Comparison of ENCODE assay signal across 22 cellular contexts in genomic region chr14:42429401-42429800, GRCh38.
DNase-seq lines count a peak whose midpoint lies in the region; FAIRE-seq and TF ChIP-seq lines count a peak whose summit lies in the region.
"Had no signal": no experiment of that assay in that cellular context is flagged by ENCODE, and none has a peak within 500 bp of the region (broad histone marks: within the 10 kb centered on the region; RNA-seq: fewer than 3 reads in every experiment).

No MANE protein-coding gene starts in this region.

- peak overlapping the region; percentile 7 to 76 (median 45) for H3K27ac Mint-ChIP-seq in IgD-negative memory B cell
- H3K27ac Mint-ChIP-seq: activated naive CD8-positive, alpha-beta T cell; CD8-positive, alpha-beta memory T cell had no signal

- peak overlapping the region in 1 of 4 donors; percentile 77 for H3K4me3 Mint-ChIP-seq in IgD-negative memory B cell
- H3K4me3 Mint-ChIP-seq: activated naive CD8-positive, alpha-beta T cell; CD8-positive, alpha-beta memory T cell; H9 had no signal

- no peak for TF ChIP-seq POLR2A in GM12892 (IDR thresholded peaks at IDR 0.05; ENCODE audit: low read depth, low read length)

- H3K79me2 ChIP-seq in smooth muscle cell (ENCODE audit: low read depth) = no peaks in the 10 kb centered on the region

- H3K9me3 Mint-ChIP-seq in IgD-negative memory B cell = peaks cover 0 to 6% (median 3%) of the 10 kb centered on the region in 3 donors

- no peak overlapping the region for H3K4me2 ChIP-seq in smooth muscle cell

- H3K36me3 ChIP-seq in bronchial epithelial cell (ENCODE audit: control insufficient read depth, insufficient read depth, low read length) (no peaks in the 10 kb centered on the region), smooth muscle cell (ENCODE audit: low read depth) (no peaks in the 10 kb centered on the region)
- H3K36me3 ChIP-seq: MG63 had no signal

- FAIRE-seq in GM12892 (lab: Jason Lieb, UNC) (peak; percentile 27), bronchial epithelial cell (lab: Jason Lieb, UNC) (no peak)

- H3K27me3 ChIP-seq in bronchial epithelial cell (ENCODE audit: control insufficient read depth, insufficient read depth, low read length) (no peaks in the 10 kb centered on the region), smooth muscle cell (ENCODE audit: low read depth) (no peaks in the 10 kb centered on the region)
- H3K27me3 ChIP-seq: MG63 had no signal

- peaks cover 10 to 21% (median 13%) of the 10 kb centered on the region in 3 donors for H3K4me1 Mint-ChIP-seq in IgD-negative memory B cell
- H3K4me1 Mint-ChIP-seq: CD8-positive, alpha-beta memory T cell; H9 had no signal

- 64% methylated on average over 2 of the region's 2 CpGs for WGBS in smooth muscle cell (ENCODE audit: low lambda C conversion rate)

- no peaks in the 10 kb centered on the region for H4K20me1 ChIP-seq in smooth muscle cell (ENCODE audit: low read depth)

- no peak for DNase-seq in GM12892 (ENCODE audit: insufficient read length)
- peak; percentile 16 for DNase-seq in bronchial epithelial cell (ENCODE audit: low read depth)
- DNase-seq in smooth muscle cell (lab: John Stamatoyannopoulos, UW; ENCODE audit: unreplicated experiment) = no peak
- DNase-seq in NOMO-1 (lab: John Stamatoyannopoulos, UW; ENCODE audit: unreplicated experiment in 2 of 2) = no peak
- no peak for DNase-seq in activated CD4-positive, CD25-positive, alpha-beta regulatory T cell treated with anti-CD3 and anti-CD28 coated beads, Interleukin-2, amount 50 U/mL, for 72 hours
- DNase-seq in UCSD-AML1 (lab: John Stamatoyannopoulos, UW; ENCODE audit: unreplicated experiment) = no peak
- DNase-seq: activated CD4-positive, alpha-beta T cell treated with anti-CD3 and anti-CD28 coated beads for 48 hours; activated CD8-positive, alpha-beta memory T cell treated with anti-CD3 and anti-CD28 coated beads for 24 hours; AML-193; CD8-positive, alpha-beta memory T cell; H9; mesendoderm; MG63; NCI-H1105 treated with DMSO at 0.1 percent for 48 hours; NCI-H2029 treated with DMSO at 0.1 percent for 48 hours; NCI-H526; SHP77; stimulated activated naive CD8-positive, alpha-beta T cell treated with anti-CD3 and anti-CD28 coated beads, Interleukin-15, Interleukin-2, amounts not matched to agents 100 U/mL and 50 U/mL, for 24 hours had no signal

- H3K9ac ChIP-seq in smooth muscle cell (ENCODE audit: low read depth) = no peak overlapping the region

- H3K9me3 ChIP-seq in smooth muscle cell (replicated peaks; ENCODE audit: low read depth) = no peaks in the 10 kb centered on the region
- H3K9me3 ChIP-seq: MG63 had no signal

- H3K4me3 ChIP-seq in bronchial epithelial cell (ENCODE audit: low read depth, low read length) (no peak overlapping the region), smooth muscle cell (no peak overlapping the region)
- H3K4me3 ChIP-seq: MG63, skin epidermis had no signal

- H3K27ac ChIP-seq in smooth muscle cell (ENCODE audit: low read depth) = peak overlapping the region; percentile 31
- H3K27ac ChIP-seq: VCaP had no signal

- TF ChIP-seq CTCF in bronchial epithelial cell (IDR thresholded peaks at IDR 0.05; ENCODE audit: insufficient read depth, low read length, severe bottlenecking) = no peak
- TF ChIP-seq CTCF in smooth muscle cell (IDR thresholded peaks at IDR 0.05; ENCODE audit: borderline replicate concordance, insufficient read depth, poor library complexity, severe bottlenecking) = no peak

- H2AFZ ChIP-seq in smooth muscle cell (ENCODE audit: low read depth) = no peak overlapping the region

- no peaks in the 10 kb centered on the region for H3K4me1 ChIP-seq in smooth muscle cell (ENCODE audit: low read depth)

- no peaks in the 10 kb centered on the region for H3K27me3 Mint-ChIP-seq in IgD-negative memory B cell
- H3K27me3 Mint-ChIP-seq: activated naive CD8-positive, alpha-beta T cell; CD8-positive, alpha-beta memory T cell had no signal

- no peaks in the 10 kb centered on the region for H3F3A ChIP-seq in smooth muscle cell (ENCODE audit: low read depth)

- H3K36me3 Mint-ChIP-seq in IgD-negative memory B cell = no peaks in the 10 kb centered on the region
- H3K36me3 Mint-ChIP-seq: activated naive CD8-positive, alpha-beta T cell; CD8-positive, alpha-beta memory T cell had no signal
